8 cellular contexts compared by ENCODE assay signal in the genomic region with DNA sequence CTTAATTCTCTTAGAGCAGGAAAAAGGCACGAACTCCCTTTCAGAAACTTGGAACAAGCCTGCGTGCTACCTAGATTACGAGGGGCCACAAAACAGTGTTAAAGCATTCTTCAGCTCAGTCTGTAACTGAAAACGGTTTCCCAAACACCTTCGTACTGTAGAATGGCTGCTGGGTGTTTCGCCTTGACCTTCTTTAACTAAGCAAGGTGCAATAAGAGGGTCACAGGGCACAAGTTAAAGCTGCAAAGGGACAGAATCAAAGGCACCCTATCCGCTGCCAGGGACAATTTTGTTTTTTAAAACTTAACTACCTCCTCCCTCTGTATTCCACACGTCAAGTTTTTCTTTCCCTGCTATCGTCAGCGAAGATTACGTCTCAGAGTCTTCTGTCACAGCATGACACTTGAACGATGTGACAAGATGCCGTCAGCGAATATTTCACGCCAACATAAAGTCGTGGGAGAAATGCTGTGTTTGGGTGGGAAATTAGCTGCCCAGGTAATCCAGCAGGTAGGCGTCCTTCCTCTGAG. TPM values are rescaled to one million over a fixed set of nuclear protein-coding genes. Genes with fewer than 3 reads are reported as not detected.
A peak's percentile ranks its signal among the peaks of the same experiment; 100 is the strongest.
DNase-seq lines count a peak whose midpoint lies in the region; ATAC-seq and TF ChIP-seq lines count a peak whose summit lies in the region.

No MANE protein-coding gene starts in this region.

- H3K27me3 Mint-ChIP-seq in neural crest cell (ENCODE audit: low read depth), result peaks cover 15% of the 10 kb centered on the region

- whole genome bisulfite sequencing in esophagus, 2 donors, result 1 to 2% methylated on average over 17 of the region's 17 CpGs

- H3K4me1 Mint-ChIP-seq in neural crest cell, result peaks cover 47% of the 10 kb centered on the region

- no peaks in the 10 kb centered on the region for H3K9me3 Mint-ChIP-seq in neural crest cell

- H3K4me3 ChIP-seq in left ventricle myocardium inferior, result peak overlapping the region; percentile 97
- peak overlapping the region; percentile 98 for H3K4me3 ChIP-seq in WERI-Rb-1 (ENCODE audit: low read depth, low read length)
- peak overlapping the region; percentile 83 to 87 for H3K4me3 ChIP-seq in esophagus (ENCODE audit: low read depth in 1 of 2, low read length in 2 of 2)

- H3K36me3 Mint-ChIP-seq in neural crest cell (ENCODE audit: low read depth), result no peaks in the 10 kb centered on the region

- ATAC-seq in left cardiac atrium, result no peak
- peak; percentile 10 for ATAC-seq in HG03354 (IDR thresholded peaks at IDR 0.05; ENCODE audit: poor library complexity, severe bottlenecking, unreplicated experiment)
- no peak for ATAC-seq in HG02938 (IDR thresholded peaks at IDR 0.05; ENCODE audit: unreplicated experiment)
- no peak for ATAC-seq in GM21390 (IDR thresholded peaks at IDR 0.05; ENCODE audit: unreplicated experiment)

- no peak for TF ChIP-seq CTCF in left ventricle myocardium inferior (IDR thresholded peaks at IDR 0.05; ENCODE audit: borderline replicate concordance)
- TF ChIP-seq CTCF in WERI-Rb-1 (IDR thresholded peaks at IDR 0.05; ENCODE audit: low read depth, low read length), result no peak
- no peak for TF ChIP-seq CTCF in neural crest cell (conservative IDR thresholded peaks at IDR 0.05)

- DNase-seq in left ventricle myocardium inferior (no peak), left cardiac atrium (no peak), WERI-Rb-1 (no peak), neural crest cell (ENCODE audit: low read depth, low spot score) (no peak)

- no peak overlapping the region for H3K27ac Mint-ChIP-seq in neural crest cell (ENCODE audit: unreplicated experiment)

- H3K4me1 ChIP-seq in left ventricle myocardium inferior, result peaks cover 50% of the 10 kb centered on the region
- H3K4me1 ChIP-seq in esophagus (ENCODE audit: control insufficient read depth in 2 of 2, insufficient read depth in 2 of 2, low read length in 1 of 2), result no peaks in the 10 kb centered on the region

- intact Hi-C loops in left ventricle myocardium inferior (cut with micrococcal nuclease), result loop anchor here (10.0 kb wide), 1 partner anchor 54 kb away; a partner anchor contains a TSS
- intact Hi-C loops in left cardiac atrium (cut with DNase I), result loop anchor here in 1 of 2 donors (2.0 kb wide), 1 partner anchor 54 kb away; a partner anchor contains a TSS

- H3K27me3 ChIP-seq in left ventricle myocardium inferior (ENCODE audit: low read depth) (peaks cover 12% of the 10 kb centered on the region), WERI-Rb-1 (ENCODE audit: insufficient read depth, low read depth, severe bottlenecking) (no peaks in the 10 kb centered on the region), esophagus (ENCODE audit: control insufficient read depth in 1 of 2, insufficient read depth in 2 of 2, low read length in 2 of 2) (peaks cover 0 to 2% of the 10 kb centered on the region in 2 donors)

- H3K9me3 ChIP-seq in left ventricle myocardium inferior (replicated peaks) (no peaks in the 10 kb centered on the region), WERI-Rb-1 (ENCODE audit: severe bottlenecking) (no peaks in the 10 kb centered on the region), esophagus (ENCODE audit: control insufficient read depth in 2 of 2, insufficient read depth in 1 of 2, low read depth in 1 of 2, low read length in 1 of 2) (no peaks in the 10 kb centered on the region)

- H3K27ac ChIP-seq in left ventricle myocardium inferior (replicated peaks), result peak overlapping the region; percentile 95
- peak overlapping the region; percentile 66 for H3K27ac ChIP-seq in WERI-Rb-1
- H3K27ac ChIP-seq in esophagus (ENCODE audit: low read depth in 2 of 2, low read length in 1 of 2), result peak overlapping the region; percentile 87 to 89

- H3K36me3 ChIP-seq in left ventricle myocardium inferior, result peaks cover 18% of the 10 kb centered on the region
- peaks cover 10% of the 10 kb centered on the region for H3K36me3 ChIP-seq in WERI-Rb-1
- H3K36me3 ChIP-seq in esophagus (ENCODE audit: control insufficient read depth in 2 of 2, insufficient read depth in 2 of 2, low read length in 1 of 2), result no peaks in the 10 kb centered on the region

- H3K4me3 Mint-ChIP-seq in neural crest cell, result peak overlapping the region; percentile 99

RNA-seq across cellular contexts. Expression of a gene that starts 0.6 kb away (rescaled TPM):
- 19.8 TPM for total RNA-seq in left ventricle myocardium inferior
- 10 to 100 TPM; 17.3 to 30.0 TPM for total RNA-seq in left cardiac atrium
- 1 to 10 TPM; 4.0 to 4.9 TPM for polyA plus RNA-seq in esophagus
- 12.0 and 12.1 TPM in 2 replicates for total RNA-seq in neural crest cell

RNA-seq across cellular contexts. Expression of a gene that starts 29.8 kb away (rescaled TPM):
- total RNA-seq in left ventricle myocardium inferior (not detected), left cardiac atrium (under 1 TPM; 0.32 to 0.60 TPM), neural crest cell (43.4 and 45.0 TPM in 2 replicates)
- 1 to 10 TPM in 1 of 2 donors, under 1 TPM in 1; 0.82 to 1.6 TPM for polyA plus RNA-seq in esophagus

RNA-seq across cellular contexts. Expression of a gene that starts 54.1 kb away (rescaled TPM):
- total RNA-seq in left ventricle myocardium inferior, result 0.88 TPM
- total RNA-seq in left cardiac atrium, result 1 to 10 TPM; 1.0 to 1.2 TPM
- polyA plus RNA-seq in esophagus, result 1 to 10 TPM; 1.9 to 3.4 TPM
- total RNA-seq in neural crest cell, result 10.6 and 12.1 TPM in 2 replicates

RNA-seq across cellular contexts. Expression of a gene that starts 54.2 kb away (rescaled TPM):
- total RNA-seq in left ventricle myocardium inferior (3.6 TPM), left cardiac atrium (1 to 10 TPM; 3.2 to 3.4 TPM), neural crest cell (6.6 and 7.3 TPM in 2 replicates)
- 1 to 10 TPM; 1.5 to 2.6 TPM for polyA plus RNA-seq in esophagus

Comparison
In these comparisons a context has a peak if more than half of its experiments do, and no peak if none do; other contexts are left out.
1. RNA of a gene that starts 29.8 kb away (total RNA-seq): 43.4 to 45.0 TPM in neural crest cell; 0.32 to 0.60 TPM in left cardiac atrium and not detected in left ventricle myocardium inferior (single experiment); every median in the first group is over 10 times any median in the second.
2. Peak in every context shown above with its lines, with median percentiles within 50 percentile points of each other: H3K27ac ChIP-seq and H3K4me3 ChIP-seq.